In the genomic region with DNA sequence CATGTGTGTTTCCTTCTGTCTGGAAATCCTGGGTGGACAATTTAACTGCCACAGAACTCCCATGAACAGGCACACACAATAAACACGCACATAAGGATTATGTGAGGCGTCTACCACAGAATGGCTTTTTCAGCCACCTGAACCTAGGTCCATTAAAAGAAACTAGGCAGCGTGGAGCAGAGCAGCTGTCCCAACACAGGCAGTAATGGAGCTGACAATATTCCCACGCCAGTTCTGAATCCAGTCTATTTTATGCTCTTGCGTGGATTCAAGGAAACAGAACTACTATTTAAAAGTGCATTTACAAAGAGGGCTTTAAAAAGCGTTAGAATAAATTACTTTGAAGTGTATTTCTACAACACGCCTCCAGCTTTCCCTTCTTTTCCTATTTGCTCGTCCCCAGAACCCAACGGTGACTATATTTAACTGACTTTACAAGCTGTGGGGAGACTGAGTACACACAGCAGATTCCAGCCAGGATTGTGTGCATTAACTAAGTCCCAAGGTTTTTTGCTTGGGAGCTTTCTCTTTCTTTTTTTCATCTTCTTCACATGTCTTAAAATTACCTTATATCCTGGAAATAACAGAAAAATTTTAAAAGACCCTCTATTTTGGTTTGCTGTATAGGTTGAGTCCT, we compare ENCODE assay signal across 23 cellular contexts.
DNase-seq lines count a peak whose midpoint lies in the region; ATAC-seq and FAIRE-seq lines count a peak whose summit lies in the region.
"Had no signal": no experiment of that assay in that cellular context is flagged by ENCODE, and none has a peak within 500 bp of the region (broad histone marks: within the 10 kb centered on the region; RNA-seq: fewer than 3 reads in every experiment).

No MANE protein-coding gene starts in this region.

- DNase-seq in DMS153 (lab: John Stamatoyannopoulos, UW) (peak; percentile 0), DMS153 treated with DMSO at 0.1 percent for 48 hours (lab: John Stamatoyannopoulos, UW; ENCODE audit: unreplicated experiment) (no peak), SHP77 (lab: John Stamatoyannopoulos, UW) (peak; percentile 65 to 67), left colon (no peak), AML-193 (lab: John Stamatoyannopoulos, UW) (no peak), activated T-cell treated with anti-CD3 and anti-CD28 coated beads for 4 hours (no peak), GM19240 (ENCODE audit: insufficient read length, low spot score) (no peak)
- DNase-seq: C1 segment of cervical spinal cord; Calu3; CD8-positive, alpha-beta T cell; DMS53; GDM1; Kasumi-1; NCI-H1417 treated with DMSO at 0.1 percent for 48 hours; NCI-H1930; NCI-H446; NCI-H526; PC-9; RPMI8226; SIG-M5; SK-N-SH had no signal

- ATAC-seq in left colon = peak; percentile 25
- ATAC-seq: CD8-positive, alpha-beta T cell had no signal

- intact Hi-C loops in left colon (cut with DNase I, micrococcal nuclease) = no loop called here

- peak; percentile 71 for FAIRE-seq in A204.1 (lab: Jason Lieb, UNC)
- FAIRE-seq: GM18507 had no signal

Comparison
In these comparisons a context has a peak if more than half of its experiments do, and no peak if none do; other contexts are left out.
1. DNase-seq: peak in DMS153 (single experiment) and SHP77 (2 of 2); none in DMS153 treated with DMSO at 0.1 percent for 48 hours (single experiment), left colon (0 of 2), AML-193 (0 of 2), activated T-cell treated with anti-CD3 and anti-CD28 coated beads for 4 hours (single experiment) and GM19240 (single experiment).